35 cellular contexts compared by ENCODE assay signal in genomic region chr14:96686126-96686525, GRCh38.
DNase-seq lines count a peak whose midpoint lies in the region; ATAC-seq, FAIRE-seq and TF ChIP-seq lines count a peak whose summit lies in the region.
"Had no signal": no experiment of that assay in that cellular context is flagged by ENCODE, and none has a peak within 500 bp of the region (broad histone marks: within the 10 kb centered on the region; RNA-seq: fewer than 3 reads in every experiment).

No MANE protein-coding gene starts in this region.

- no peak overlapping the region for H3K9ac ChIP-seq in K562 (ENCODE audit: insufficient read depth in 1 of 2, low read depth in 2 of 2, low read length in 2 of 2)
- H3K9ac ChIP-seq: BLaER1; BLaER1 treated with 17β-estradiol and CSF1 and Interleukin-3, amounts not matched to agents 10 nM and 100 nM had no signal

- in situ Hi-C loops in K562 (cut with MboI), result no loop called here

- DNase-seq in NCI-H748 (lab: John Stamatoyannopoulos, UW; ENCODE audit: unreplicated experiment) (peak; percentile 21), NCI-H748 treated with DMSO at 0.1 percent for 48 hours (lab: John Stamatoyannopoulos, UW) (no peak), LNCaP clone FGC (ENCODE audit: low read depth) (peak; percentile 80), NCI-H69 (lab: John Stamatoyannopoulos, UW) (peak; percentile 16), K562 (ENCODE audit: extremely low read depth in 1 of 4, low spot score in 3 of 4) (no peak), posterior vena cava (ENCODE audit: low spot score) (no peak), midbrain (lab: John Stamatoyannopoulos, UW) (no peak)
- DNase-seq: 8988T; ACHN; AML-193; BE2C; C1 segment of cervical spinal cord; Caco-2; Calu3; CD4-positive, alpha-beta memory T cell; CD4-positive, alpha-beta T cell; CD4-positive, CD25-positive, alpha-beta regulatory T cell; CD8-positive, alpha-beta memory T cell; CD8-positive, alpha-beta T cell; COR-L47; DMS 273 treated with DMSO at 0.1 percent for 48 hours; DMS153; DMS53; DMS79; DMS79 treated with DMSO at 0.1 percent for 48 hours; DND-41; EL had no signal

- no peak for TF ChIP-seq POLR2A in K562 (conservative IDR thresholded peaks at IDR 0.05)

- H3K27me3 ChIP-seq in K562 (ENCODE audit: control insufficient read depth in 2 of 2, insufficient read depth in 2 of 2, low read length in 2 of 2), result peaks cover 1 to 23% of the 10 kb centered on the region in 2 experiments; a peak in 3 of 5 replicates
- H3K27me3 ChIP-seq: BE2C; BLaER1; BLaER1 treated with 17β-estradiol and CSF1 and Interleukin-3, amounts not matched to agents 10 nM and 100 nM had no signal

- WGBS in K562 (ENCODE audit: insufficient coverage, low coverage, missing lambda C conversion rate), result 0% methylated on average over 3 of the region's 3 CpGs

- H3K4me3 ChIP-seq in LNCaP clone FGC (ENCODE audit: low read depth, low read length) (no peak overlapping the region), K562 (no peak overlapping the region)
- H3K4me3 ChIP-seq: A549; BLaER1; BLaER1 treated with 17β-estradiol and CSF1 and Interleukin-3, amounts not matched to agents 10 nM and 100 nM had no signal

- no peaks in the 10 kb centered on the region for H3K9me3 ChIP-seq in K562 (replicated peaks; ENCODE audit: control insufficient read depth, insufficient read depth, low read depth, low read length)
- H3K9me3 ChIP-seq: A549, BE2C, BLaER1, Caco-2 had no signal

- CTCF ChIA-PET in K562 (lab: Yijun Ruan, JAX; ENCODE audit: low intra/inter-chr PET ratio), result no interaction called here

- H3K79me2 ChIP-seq in K562 (ENCODE audit: control insufficient read depth, insufficient read depth, low read length), result no peaks in the 10 kb centered on the region

- TF ChIP-seq RAD21 in K562 (CRISPR knock-in tag; conservative IDR thresholded peaks at IDR 0.05 in 1 of 2, IDR thresholded peaks at IDR 0.05 in 1 of 2), result no peak

- no peaks in the 10 kb centered on the region for H3K9me1 ChIP-seq in K562 (ENCODE audit: control insufficient read depth, insufficient read depth, low read length)

- TF ChIP-seq EP300 in K562 (IDR thresholded peaks at IDR 0.05; ENCODE audit: low read length), result no peak

- POLR2A ChIA-PET in K562 (lab: Yijun Ruan, JAX), result interaction anchor here (0.6 to 2.1 kb wide), 2 partner anchors 11 to 16 kb away, joined by 3 to 7 read pairs; no protein-coding TSS in a partner anchor

- TF ChIP-seq CTCF in LNCaP clone FGC (IDR thresholded peaks at IDR 0.05; ENCODE audit: control insufficient read depth, extremely low read depth, insufficient read depth) (no peak), K562 (IDR thresholded peaks at IDR 0.05 in 2 of 3, conservative IDR thresholded peaks at IDR 0.05 in 1 of 3; ENCODE audit: insufficient read depth in 2 of 3, low read depth in 1 of 3, low read length in 3 of 3) (no peak)

- H3K4me2 ChIP-seq in K562 (ENCODE audit: insufficient read depth, low read length), result no peak overlapping the region
- H3K4me2 ChIP-seq: A549; BLaER1; BLaER1 treated with 17β-estradiol and CSF1 and Interleukin-3, amounts not matched to agents 10 nM and 100 nM had no signal

- no peak overlapping the region for H2AFZ ChIP-seq in K562 (ENCODE audit: low read depth, low read length)

- H3K27ac ChIP-seq in K562 (ENCODE audit: extremely low read depth, low read depth, low read length), result no peak overlapping the region
- H3K27ac ChIP-seq: 22Rv1; A549; BLaER1; BLaER1 treated with 17β-estradiol and CSF1 and Interleukin-3, amounts not matched to agents 10 nM and 100 nM; C4-2B had no signal

- intact Hi-C loops in K562 (cut with micrococcal nuclease), result no loop called here
- intact Hi-C loops in posterior vena cava (cut with DNase I), result no loop called here

- no peak for FAIRE-seq in K562 (lab: Jason Lieb, UNC)
- FAIRE-seq: A204.1, A549, D721Med had no signal

- H4K20me1 ChIP-seq in K562 (replicated peaks; ENCODE audit: control insufficient read depth, insufficient read depth, low read length), result no peaks in the 10 kb centered on the region; the same call in 1 of the 2 replicates
- H4K20me1 ChIP-seq: BLaER1; BLaER1 treated with 17β-estradiol and CSF1 and Interleukin-3, amounts not matched to agents 10 nM and 100 nM had no signal

- H3K4me1 ChIP-seq in K562 (replicated peaks in 1 of 2; ENCODE audit: control insufficient read depth in 2 of 2, insufficient read depth in 2 of 2, low read length in 2 of 2), result no peaks in the 10 kb centered on the region
- H3K4me1 ChIP-seq: A549; BE2C; BLaER1; BLaER1 treated with 17β-estradiol and CSF1 and Interleukin-3, amounts not matched to agents 10 nM and 100 nM; Caco-2 had no signal

- H3K36me3 ChIP-seq in K562 (ENCODE audit: control insufficient read depth, insufficient read depth, low read length), result no peaks in the 10 kb centered on the region
- H3K36me3 ChIP-seq: BE2C; BLaER1; BLaER1 treated with 17β-estradiol and CSF1 and Interleukin-3, amounts not matched to agents 10 nM and 100 nM had no signal

- no TSS peak for BruUV-seq in K562 (replicated peaks; lab: Mats Ljungman, UMichigan)

- no peak for ATAC-seq in K562
- no peak for ATAC-seq in GM21447 (IDR thresholded peaks at IDR 0.05; ENCODE audit: unreplicated experiment)
- ATAC-seq: A549; CD8-positive, alpha-beta T cell had no signal

TF ChIP-seq in K562, 482 proteins besides CTCF, POLR2A, EP300 and RAD21:
- TF ChIP-seq RCOR1 (IDR thresholded peaks at IDR 0.05; ENCODE audit: borderline replicate concordance in 1 of 2, low read depth in 2 of 2, low read length in 2 of 2) (no peak), IRF1 (CRISPR knock-in tag; IDR thresholded peaks at IDR 0.05; ENCODE audit: borderline replicate concordance) (no peak), POLR2AphosphoS2 (IDR thresholded peaks at IDR 0.05; ENCODE audit: low read length) (no peak), MAZ (CRISPR knock-in tag; conservative IDR thresholded peaks at IDR 0.05 in 1 of 2, IDR thresholded peaks at IDR 0.05 in 1 of 2) (no peak), ZBTB40 (IDR thresholded peaks at IDR 0.05) (peak; percentile 76), ZBTB40 (CRISPR knock-in tag; IDR thresholded peaks at IDR 0.05) (no peak)

Comparison
In these comparisons a context has a peak if more than half of its experiments do, and no peak if none do; other contexts are left out.
1. DNase-seq: peak in NCI-H748 (single experiment), LNCaP clone FGC (single experiment) and NCI-H69 (single experiment); none in NCI-H748 treated with DMSO at 0.1 percent for 48 hours (single experiment), K562 (0 of 4), posterior vena cava (single experiment) and midbrain (single experiment).